8 cellular contexts compared by ENCODE assay signal in genomic region chr17:81511550-81511799, GRCh38. TPM values are rescaled to one million over a fixed set of nuclear protein-coding genes. Genes with fewer than 3 reads are reported as not detected.
DNase-seq lines count a peak whose midpoint lies in the region; ATAC-seq and TF ChIP-seq lines count a peak whose summit lies in the region.

No MANE protein-coding gene starts in this region.

- intact Hi-C loops in thyroid gland (cut with DNase I): loop anchor here (2.0 kb wide), 1 partner anchor 115 kb away; no protein-coding TSS in a partner anchor

- H3K4me3 ChIP-seq in liver (ENCODE audit: low read depth in 1 of 3, low read length in 3 of 3) (peak overlapping the region; percentile 87 to 97 (median 95)), thyroid gland (replicated peaks in 1 of 3) (peak overlapping the region; percentile 92 to 97 (median 96))

- peaks cover 44% of the 10 kb centered on the region for H3K36me3 Mint-ChIP-seq in activated CD8-positive, alpha-beta memory T cell treated with anti-CD3 and anti-CD28 coated beads, Interleukin-2, amount 10 ng/mL, durations not matched to agents 7 days and 5 days

- H3K36me3 ChIP-seq in liver (ENCODE audit: control insufficient read depth in 4 of 4, insufficient read depth in 3 of 4, low read depth in 1 of 4, low read length in 3 of 4) (peaks cover 3 to 22% (median 13%) of the 10 kb centered on the region in 4 donors), thyroid gland (peaks cover 28 to 31% of the 10 kb centered on the region in 2 donors)

- no peak for TF ChIP-seq POLR2A in thyroid gland (IDR thresholded peaks at IDR 0.05)

- peaks cover 7 to 45% (median 20%) of the 10 kb centered on the region in 4 donors for H3K4me1 ChIP-seq in liver (ENCODE audit: control insufficient read depth in 4 of 4, insufficient read depth in 4 of 4, low read length in 3 of 4)
- H3K4me1 ChIP-seq in thyroid gland: peaks cover 34 to 42% of the 10 kb centered on the region in 2 donors

- H3K27ac ChIP-seq in angular gyrus (ENCODE audit: low read depth, low read length): peak overlapping the region; percentile 89
- peak overlapping the region; percentile 57 to 79 for H3K27ac ChIP-seq in liver (ENCODE audit: low read depth in 1 of 2, low read length in 2 of 2)
- peak overlapping the region; percentile 99 to 100 (median 99) for H3K27ac ChIP-seq in thyroid gland

- no peaks in the 10 kb centered on the region for H3K9me3 Mint-ChIP-seq in activated CD8-positive, alpha-beta memory T cell treated with anti-CD3 and anti-CD28 coated beads, Interleukin-2, amount 10 ng/mL, durations not matched to agents 7 days and 5 days (ENCODE audit: low read depth)

- H3K4me1 Mint-ChIP-seq in activated CD8-positive, alpha-beta memory T cell treated with anti-CD3 and anti-CD28 coated beads, Interleukin-2, amount 10 ng/mL, durations not matched to agents 7 days and 5 days: peaks cover 30% of the 10 kb centered on the region

- CTCF ChIA-PET in activated CD8-positive, alpha-beta memory T cell treated with anti-CD3 and anti-CD28 coated beads, Interleukin-2, amount 10 ng/mL, durations not matched to agents 7 days and 5 days (lab: Charles Lee): interaction anchor here (1.6 kb wide), 1 partner anchor 41 kb away, joined by 3 read pairs; the partner anchor contains the start of gene FAAP100

- peak overlapping the region; percentile 99 for H3K4me3 Mint-ChIP-seq in activated CD8-positive, alpha-beta memory T cell treated with anti-CD3 and anti-CD28 coated beads, Interleukin-2, amount 10 ng/mL, durations not matched to agents 7 days and 5 days

- TF ChIP-seq CTCF in liver (IDR thresholded peaks at IDR 0.05; ENCODE audit: low read depth, low read length, missing input control): no peak
- no peak for TF ChIP-seq CTCF in thyroid gland (IDR thresholded peaks at IDR 0.05)

- H3K9me3 ChIP-seq in liver (ENCODE audit: control insufficient read depth in 4 of 4, low read length in 3 of 4) (no peaks in the 10 kb centered on the region), thyroid gland (no peaks in the 10 kb centered on the region)

- TF ChIP-seq RAD21 in liver (IDR thresholded peaks at IDR 0.05): no peak

- no peaks in the 10 kb centered on the region for H3K27me3 ChIP-seq in liver (ENCODE audit: control insufficient read depth in 4 of 4, insufficient read depth in 4 of 4, low read length in 3 of 4)
- H3K27me3 ChIP-seq in thyroid gland: no peaks in the 10 kb centered on the region

- no peaks in the 10 kb centered on the region for H3K27me3 Mint-ChIP-seq in activated CD8-positive, alpha-beta memory T cell treated with anti-CD3 and anti-CD28 coated beads, Interleukin-2, amount 10 ng/mL, durations not matched to agents 7 days and 5 days

- H3K27ac Mint-ChIP-seq in activated CD8-positive, alpha-beta memory T cell treated with anti-CD3 and anti-CD28 coated beads, Interleukin-2, amount 10 ng/mL, durations not matched to agents 7 days and 5 days: peak overlapping the region; percentile 89

- no peak for ATAC-seq in activated CD8-positive, alpha-beta memory T cell treated with anti-CD3 and anti-CD28 coated beads, Interleukin-2, amount 10 ng/mL, durations not matched to agents 7 days and 5 days
- ATAC-seq in GM21526 (IDR thresholded peaks at IDR 0.05; ENCODE audit: low FRiP score, unreplicated experiment): no peak

- H3K9ac ChIP-seq in liver (ENCODE audit: low read depth in 1 of 2, low read length in 2 of 2): peak overlapping the region; percentile 78 to 80

- 11% methylated on average over 10 of the region's 10 CpGs for WGBS in liver
- 2 to 3% methylated on average over 10 of the region's 10 CpGs for WGBS in thyroid gland, 2 donors

- peak; percentile 52 for DNase-seq in activated CD8-positive, alpha-beta memory T cell treated with anti-CD3 and anti-CD28 coated beads, Interleukin-2, amount 10 ng/mL, durations not matched to agents 7 days and 5 days
- DNase-seq in activated CD8-positive, alpha-beta memory T cell treated with anti-CD3 and anti-CD28 coated beads, Interleukin-2, amount 50 U/mL, for 4 hours: no peak
- DNase-seq in thyroid gland (no peak), DMS 273 treated with DMSO at 0.1 percent for 48 hours (lab: John Stamatoyannopoulos, UW) (no peak), A172 (ENCODE audit: low spot score) (no peak)

TF ChIP-seq in liver, 16 proteins besides CTCF, POLR2A, EP300 and RAD21:
- TF ChIP-seq HNF4A (conservative IDR thresholded peaks at IDR 0.05) (no peak), FOXA1 (IDR thresholded peaks at IDR 0.05) (no peak), GABPA (IDR thresholded peaks at IDR 0.05 in 1 of 2, conservative IDR thresholded peaks at IDR 0.05 in 1 of 2) (no peak), RXRA (IDR thresholded peaks at IDR 0.05) (no peak), HNF4G (IDR thresholded peaks at IDR 0.05) (no peak), SP1 (IDR thresholded peaks at IDR 0.05) (no peak), FOXA2 (IDR thresholded peaks at IDR 0.05) (no peak), ZBTB33 (IDR thresholded peaks at IDR 0.05) (no peak), EGR1 (IDR thresholded peaks at IDR 0.05; ENCODE audit: low read depth in 2 of 2) (no peak), TAF1 (conservative IDR thresholded peaks at IDR 0.05) (no peak), JUND (IDR thresholded peaks at IDR 0.05) (no peak), YY1 (IDR thresholded peaks at IDR 0.05) (no peak), ATF3 (IDR thresholded peaks at IDR 0.05) (no peak), NR2F2 (IDR thresholded peaks at IDR 0.05) (no peak)
- TF ChIP-seq, protein P1, sequence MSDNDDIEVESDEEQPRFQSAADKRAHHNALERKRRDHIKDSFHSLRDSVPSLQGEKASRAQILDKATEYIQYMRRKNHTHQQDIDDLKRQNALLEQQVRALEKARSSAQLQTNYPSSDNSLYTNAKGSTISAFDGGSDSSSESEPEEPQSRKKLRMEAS (IDR thresholded peaks at IDR 0.05): no peak
- TF ChIP-seq, protein P2, sequence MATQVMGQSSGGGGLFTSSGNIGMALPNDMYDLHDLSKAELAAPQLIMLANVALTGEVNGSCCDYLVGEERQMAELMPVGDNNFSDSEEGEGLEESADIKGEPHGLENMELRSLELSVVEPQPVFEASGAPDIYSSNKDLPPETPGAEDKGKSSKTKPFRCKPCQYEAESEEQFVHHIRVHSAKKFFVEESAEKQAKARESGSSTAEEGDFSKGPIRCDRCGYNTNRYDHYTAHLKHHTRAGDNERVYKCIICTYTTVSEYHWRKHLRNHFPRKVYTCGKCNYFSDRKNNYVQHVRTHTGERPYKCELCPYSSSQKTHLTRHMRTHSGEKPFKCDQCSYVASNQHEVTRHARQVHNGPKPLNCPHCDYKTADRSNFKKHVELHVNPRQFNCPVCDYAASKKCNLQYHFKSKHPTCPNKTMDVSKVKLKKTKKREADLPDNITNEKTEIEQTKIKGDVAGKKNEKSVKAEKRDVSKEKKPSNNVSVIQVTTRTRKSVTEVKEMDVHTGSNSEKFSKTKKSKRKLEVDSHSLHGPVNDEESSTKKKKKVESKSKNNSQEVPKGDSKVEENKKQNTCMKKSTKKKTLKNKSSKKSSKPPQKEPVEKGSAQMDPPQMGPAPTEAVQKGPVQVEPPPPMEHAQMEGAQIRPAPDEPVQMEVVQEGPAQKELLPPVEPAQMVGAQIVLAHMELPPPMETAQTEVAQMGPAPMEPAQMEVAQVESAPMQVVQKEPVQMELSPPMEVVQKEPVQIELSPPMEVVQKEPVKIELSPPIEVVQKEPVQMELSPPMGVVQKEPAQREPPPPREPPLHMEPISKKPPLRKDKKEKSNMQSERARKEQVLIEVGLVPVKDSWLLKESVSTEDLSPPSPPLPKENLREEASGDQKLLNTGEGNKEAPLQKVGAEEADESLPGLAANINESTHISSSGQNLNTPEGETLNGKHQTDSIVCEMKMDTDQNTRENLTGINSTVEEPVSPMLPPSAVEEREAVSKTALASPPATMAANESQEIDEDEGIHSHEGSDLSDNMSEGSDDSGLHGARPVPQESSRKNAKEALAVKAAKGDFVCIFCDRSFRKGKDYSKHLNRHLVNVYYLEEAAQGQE (IDR thresholded peaks at IDR 0.05): no peak

RNA-seq across cellular contexts. Expression of gene ACTG1, which starts 1.1 kb away (rescaled TPM):
- 1,000 to 10,000 TPM; 3,566 to 4,759 TPM for total RNA-seq in activated CD8-positive, alpha-beta memory T cell treated with anti-CD3 and anti-CD28 coated beads, Interleukin-2, amount 10 ng/mL, durations not matched to agents 7 days and 5 days
- total RNA-seq in liver (1,000 to 10,000 TPM; 1,434 to 1,699 TPM), thyroid gland (1,000 to 10,000 TPM; 1,168 to 4,304 (median 2,945) TPM)
- polyA plus RNA-seq in liver: 1,000 to 10,000 TPM in 1 of 2 donors, 100 to 1,000 TPM in 1; 347 to 1,129 TPM
- total RNA-seq in A172 (2014; rRNA removed; shearing (Covaris generic)): 5,134 and 6,456 TPM in 2 replicates

RNA-seq across cellular contexts. Expression of gene FSCN2, which starts 16.7 kb away (rescaled TPM):
- total RNA-seq in activated CD8-positive, alpha-beta memory T cell treated with anti-CD3 and anti-CD28 coated beads, Interleukin-2, amount 10 ng/mL, durations not matched to agents 7 days and 5 days: under 1 TPM; 0.41 to 0.56 TPM
- total RNA-seq in liver (under 1 TPM; 0.09 to 0.42 TPM), thyroid gland (10 to 100 TPM in 3 of 4 donors, 1 to 10 TPM in 1; 9.7 to 20.7 (median 17.0) TPM)
- polyA plus RNA-seq in liver: not detected
- total RNA-seq in A172 (2014; rRNA removed; shearing (Covaris generic)): 0.81 and 1.7 TPM in 2 replicates

RNA-seq across cellular contexts. Expression of gene FAAP100, which starts 40.7 kb away (rescaled TPM):
- total RNA-seq in activated CD8-positive, alpha-beta memory T cell treated with anti-CD3 and anti-CD28 coated beads, Interleukin-2, amount 10 ng/mL, durations not matched to agents 7 days and 5 days: 10 to 100 TPM; 39.8 to 44.5 TPM
- total RNA-seq in liver (10 to 100 TPM in 1 of 2 donors, 1 to 10 TPM in 1; 8.7 to 10.6 TPM), thyroid gland (10 to 100 TPM; 24.1 to 35.2 (median 31.0) TPM)
- polyA plus RNA-seq in liver: 10 to 100 TPM in 1 of 2 donors, 1 to 10 TPM in 1; 8.1 to 14.7 TPM
- 29.7 and 39.9 TPM in 2 replicates for total RNA-seq in A172 (2014; rRNA removed; shearing (Covaris generic))
